8 cellular contexts compared by ENCODE assay signal in the genomic region with DNA sequence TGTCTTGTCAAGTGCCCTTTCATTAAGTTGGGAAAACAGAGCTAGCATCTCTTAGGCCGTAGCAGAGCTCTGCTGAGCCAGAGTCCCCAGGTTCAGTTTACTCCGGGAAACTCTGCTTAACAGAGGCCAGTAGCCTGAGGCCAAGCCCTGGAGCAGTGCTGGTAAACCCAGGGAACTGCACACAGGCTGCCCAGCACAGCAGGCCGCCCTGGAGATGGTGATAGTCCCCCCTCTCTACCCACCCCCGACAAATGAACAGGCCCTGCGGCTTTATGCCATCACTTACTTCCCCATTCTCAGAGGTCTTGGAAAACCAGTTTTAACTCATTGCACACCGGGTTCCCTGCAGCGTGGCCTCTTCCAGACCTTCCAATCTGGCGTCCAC. TPM values are rescaled to one million over a fixed set of nuclear protein-coding genes. Genes with fewer than 3 reads are reported as not detected.
A peak's percentile ranks its signal among the peaks of the same experiment; 100 is the strongest.
DNase-seq lines count a peak whose midpoint lies in the region; ATAC-seq and TF ChIP-seq lines count a peak whose summit lies in the region.

No MANE protein-coding gene starts in this region.

- H3K9me3 Mint-ChIP-seq in T-cell: no peaks in the 10 kb centered on the region
- H3K9me3 Mint-ChIP-seq in stimulated activated naive CD8-positive, alpha-beta T cell treated with anti-CD3 and anti-CD28 coated beads, Interleukin-15, amount 100 ng/mL, for 72 hours: no peaks in the 10 kb centered on the region

- POLR2A ChIA-PET in T-cell (lab: Charles Lee): interaction anchor here in 1 of 2 donors (0.6 kb wide), 1 partner anchor 11 kb away, joined by 3 read pairs; no protein-coding TSS in a partner anchor

- H3K4me1 ChIP-seq in left ventricle myocardium inferior (peaks cover 50% of the 10 kb centered on the region), iPS-18a (ENCODE audit: control insufficient read depth, low read depth, low read length) (peaks cover 26% of the 10 kb centered on the region), testis (peaks cover 32% of the 10 kb centered on the region)

- no peak overlapping the region for H3K27ac Mint-ChIP-seq in T-cell
- H3K27ac Mint-ChIP-seq in stimulated activated naive CD8-positive, alpha-beta T cell treated with anti-CD3 and anti-CD28 coated beads, Interleukin-15, amount 100 ng/mL, for 72 hours: no peak overlapping the region

- TF ChIP-seq POLR2A in testis (IDR thresholded peaks at IDR 0.05): no peak

- peaks cover 64 to 73% (median 69%) of the 10 kb centered on the region in 3 donors for H3K4me1 Mint-ChIP-seq in T-cell
- peaks cover 73% of the 10 kb centered on the region for H3K4me1 Mint-ChIP-seq in stimulated activated naive CD8-positive, alpha-beta T cell treated with anti-CD3 and anti-CD28 coated beads, Interleukin-15, amount 100 ng/mL, for 72 hours

- no peak for TF ChIP-seq CTCF in left ventricle myocardium inferior (IDR thresholded peaks at IDR 0.05; ENCODE audit: borderline replicate concordance)
- no peak for TF ChIP-seq CTCF in testis (IDR thresholded peaks at IDR 0.05)

- intact Hi-C loops in left ventricle myocardium inferior (cut with micrococcal nuclease): no loop called here
- intact Hi-C loops in left ventricle myocardium superior (cut with micrococcal nuclease): no loop called here
- intact Hi-C loops in testis (cut with DNase I; ENCODE audit: low total_unique reads): no loop called here

- WGBS in testis, 2 donors: 61 to 65% methylated on average over 6 to 8 of the region's 8 CpGs

- H3K36me3 ChIP-seq in left ventricle myocardium inferior: no peaks in the 10 kb centered on the region
- no peaks in the 10 kb centered on the region for H3K36me3 ChIP-seq in iPS-18a (ENCODE audit: control insufficient read depth, low read depth, low read length)
- H3K36me3 ChIP-seq in testis (ENCODE audit: low read depth, missing control alignments): no peaks in the 10 kb centered on the region

- peak overlapping the region; percentile 54 to 83 (median 71) for H3K4me3 Mint-ChIP-seq in T-cell
- H3K4me3 Mint-ChIP-seq in stimulated activated naive CD8-positive, alpha-beta T cell treated with anti-CD3 and anti-CD28 coated beads, Interleukin-15, amount 100 ng/mL, for 72 hours: peak overlapping the region; percentile 48 to 58

- H3K9ac ChIP-seq in iPS-18a (ENCODE audit: low read length): no peak overlapping the region

- no peak for ATAC-seq in left ventricle myocardium superior
- no peak for ATAC-seq in T-cell (replicated peaks in 1 of 4)
- ATAC-seq in stimulated activated naive CD8-positive, alpha-beta T cell treated with anti-CD3 and anti-CD28 coated beads, Interleukin-15, amount 100 ng/mL, for 72 hours: no peak
- no peak for ATAC-seq in GM18907 (IDR thresholded peaks at IDR 0.05; ENCODE audit: unreplicated experiment)
- no peak for ATAC-seq in activated CD4-positive, CD25-positive, alpha-beta regulatory T cell treated with anti-CD3 and anti-CD28 coated beads, Interleukin-2, amount 50 U/mL, for 24 hours

- H3K9me3 ChIP-seq in left ventricle myocardium inferior (replicated peaks) (no peaks in the 10 kb centered on the region), iPS-18a (ENCODE audit: control insufficient read depth, low read depth, low read length) (no peaks in the 10 kb centered on the region), testis (no peaks in the 10 kb centered on the region)

- no peaks in the 10 kb centered on the region for H3K27me3 Mint-ChIP-seq in T-cell
- no peaks in the 10 kb centered on the region for H3K27me3 Mint-ChIP-seq in stimulated activated naive CD8-positive, alpha-beta T cell treated with anti-CD3 and anti-CD28 coated beads, Interleukin-15, amount 100 ng/mL, for 72 hours

- H3K27ac ChIP-seq in left ventricle myocardium inferior (replicated peaks): peak overlapping the region; percentile 7
- H3K27ac ChIP-seq in iPS-18a (ENCODE audit: low read length): no peak overlapping the region
- H3K27ac ChIP-seq in testis: no peak overlapping the region

- peak overlapping the region; percentile 77 for H3K4me3 ChIP-seq in left ventricle myocardium inferior
- H3K4me3 ChIP-seq in iPS-18a (ENCODE audit: low read length): peak overlapping the region; percentile 49
- H3K4me3 ChIP-seq in testis: no peak overlapping the region

- H3K36me3 Mint-ChIP-seq in T-cell: peaks cover 11% of the 10 kb centered on the region

- DNase-seq in left ventricle myocardium inferior: no peak
- DNase-seq in left ventricle myocardium superior: no peak
- no peak for DNase-seq in T-cell
- no peak for DNase-seq in stimulated activated naive CD8-positive, alpha-beta T cell treated with anti-CD3 and anti-CD28 coated beads, Interleukin-15, amount 100 ng/mL, for 72 hours
- no peak for DNase-seq in testis

- no peaks in the 10 kb centered on the region for H3K27me3 ChIP-seq in left ventricle myocardium inferior (ENCODE audit: low read depth)
- H3K27me3 ChIP-seq in iPS-18a (ENCODE audit: control insufficient read depth, insufficient read depth, low read length): peaks cover 8% of the 10 kb centered on the region
- no peaks in the 10 kb centered on the region for H3K27me3 ChIP-seq in testis

- CTCF ChIA-PET in T-cell (lab: Charles Lee): interaction anchor here (0.6 to 3.8 kb wide), 6 partner anchors 9 to 52 kb away, joined by 3 to 30 read pairs (median 6); a partner anchor contains a TSS

RNA-seq across cellular contexts. Expression of a gene that starts 3.5 kb away (rescaled TPM):
- total RNA-seq in left ventricle myocardium inferior: 28.9 TPM
- 30.8 TPM for total RNA-seq in left ventricle myocardium superior
- total RNA-seq in T-cell: 1 to 10 TPM; 5.3 to 9.4 (median 6.4) TPM
- total RNA-seq in testis: 10 to 100 TPM; 18.0 to 18.4 TPM
- polyA plus RNA-seq in testis (ENCODE audit: insufficient read depth, low read depth, low replicate concordance): 21.8 TPM

RNA-seq across cellular contexts. Expression of a gene that starts 24.4 kb away (rescaled TPM):
- total RNA-seq in left ventricle myocardium inferior: 27.9 TPM
- total RNA-seq in left ventricle myocardium superior: 25.5 TPM
- total RNA-seq in T-cell: 1 to 10 TPM; 4.7 to 8.9 (median 7.8) TPM
- 10 to 100 TPM; 24.2 to 24.5 TPM for total RNA-seq in testis
- polyA plus RNA-seq in testis (ENCODE audit: insufficient read depth, low read depth, low replicate concordance): 25.2 TPM

RNA-seq across cellular contexts. Expression of a gene that starts 51.8 kb away (rescaled TPM):
- 11.1 TPM for total RNA-seq in left ventricle myocardium inferior
- total RNA-seq in left ventricle myocardium superior: 16.8 TPM
- 10 to 100 TPM; 44.2 to 55.3 (median 48.0) TPM for total RNA-seq in T-cell
- 10 to 100 TPM; 32.2 to 33.6 TPM for total RNA-seq in testis
- polyA plus RNA-seq in testis (ENCODE audit: insufficient read depth, low read depth, low replicate concordance): 33.5 TPM

Comparison
In these comparisons a context has a peak if more than half of its experiments do, and no peak if none do; other contexts are left out.
1. H3K4me3 ChIP-seq: peak in left ventricle myocardium inferior (single experiment) and iPS-18a (single experiment); none in testis (0 of 2).